In genomic region chr4:180281726-180282125, GRCh38 we compare ENCODE assay signal across 21 cellular contexts.
DNase-seq lines count a peak whose midpoint lies in the region; ATAC-seq and TF ChIP-seq lines count a peak whose summit lies in the region.
"Had no signal": no experiment of that assay in that cellular context is flagged by ENCODE, and none has a peak within 500 bp of the region (broad histone marks: within the 10 kb centered on the region; RNA-seq: fewer than 3 reads in every experiment).

No MANE protein-coding gene starts in this region.

- H3K27me3 ChIP-seq in A673 (replicated peaks; ENCODE audit: insufficient read depth, low read depth, low read length, poor library complexity) (no peaks in the 10 kb centered on the region), right cardiac atrium (ENCODE audit: control insufficient read depth, insufficient read depth) (no peaks in the 10 kb centered on the region), smooth muscle cell (ENCODE audit: low read depth) (no peaks in the 10 kb centered on the region)

- H3K27ac ChIP-seq in A673 (ENCODE audit: low read depth, low read length, poor library complexity, severe bottlenecking), result no peak overlapping the region
- no peak overlapping the region for H3K27ac ChIP-seq in right cardiac atrium (ENCODE audit: low read length)
- H3K27ac ChIP-seq in smooth muscle cell (ENCODE audit: low read depth), result no peak overlapping the region
- H3K27ac ChIP-seq: SK-N-MC had no signal

- H3K4me1 ChIP-seq in A673 (ENCODE audit: insufficient read depth, low read length, poor library complexity, severe bottlenecking), result peaks cover 11% of the 10 kb centered on the region
- H3K4me1 ChIP-seq in right cardiac atrium (ENCODE audit: control insufficient read depth, insufficient read depth, low read length), result no peaks in the 10 kb centered on the region
- H3K4me1 ChIP-seq in smooth muscle cell (ENCODE audit: low read depth), result no peaks in the 10 kb centered on the region
- H3K4me1 ChIP-seq: Caco-2 had no signal

- BruUV-seq in A673 (replicated peaks; lab: Mats Ljungman, UMichigan), result no TSS peak

- no peak for TF ChIP-seq CTCF in A673 (conservative IDR thresholded peaks at IDR 0.05; ENCODE audit: low read depth, low read length)
- TF ChIP-seq CTCF in smooth muscle cell (IDR thresholded peaks at IDR 0.05; ENCODE audit: borderline replicate concordance, insufficient read depth, poor library complexity, severe bottlenecking), result no peak

- no peaks in the 10 kb centered on the region for H4K20me1 ChIP-seq in smooth muscle cell (ENCODE audit: low read depth)

- H3K4me3 ChIP-seq in A673 (ENCODE audit: low read depth, low read length, poor library complexity, severe bottlenecking) (no peak overlapping the region), right cardiac atrium (ENCODE audit: low read length) (no peak overlapping the region), smooth muscle cell (no peak overlapping the region)
- H3K4me3 ChIP-seq: GM12878 had no signal

- no peak for ATAC-seq in right cardiac atrium
- ATAC-seq in GM19397 (IDR thresholded peaks at IDR 0.05; ENCODE audit: unreplicated experiment), result no peak
- ATAC-seq: GM12878, HepG2, Panc1 had no signal

- 73% methylated on average over 3 of the region's 3 CpGs for WGBS in right cardiac atrium
- 60% methylated on average over 3 of the region's 3 CpGs for WGBS in smooth muscle cell (ENCODE audit: low lambda C conversion rate)

- DNase-seq in A673 (ENCODE audit: low spot score), result peak; percentile 12
- DNase-seq in NCI-H1417 (lab: John Stamatoyannopoulos, UW), result peak in 2 of 3 experiments; percentile 67 to 95
- DNase-seq in NCI-H2227 treated with DMSO at 0.1 percent for 48 hours (lab: John Stamatoyannopoulos, UW), result peak; percentile 63
- DNase-seq in SK-N-DZ (ENCODE audit: low spot score), result peak; percentile 66
- DNase-seq in right cardiac atrium, result no peak
- DNase-seq in smooth muscle cell (lab: John Stamatoyannopoulos, UW; ENCODE audit: unreplicated experiment), result no peak
- no peak for DNase-seq in stimulated activated CD4-positive, alpha-beta T cell treated with anti-CD3 and anti-CD28 coated beads, Interleukin-4, amount 100 ng/mL, for 1 hour
- DNase-seq: 8988T; Caco-2; CD4-positive, CD25-positive, alpha-beta regulatory T cell; GF-D8; KBM-7; NCI-H1105 treated with DMSO at 0.1 percent for 48 hours; NCI-H2029; NCI-H2171 treated with DMSO at 0.1 percent for 48 hours; NCI-H510A had no signal

- H2AFZ ChIP-seq in smooth muscle cell (ENCODE audit: low read depth), result no peak overlapping the region

- no peak overlapping the region for H3K9ac ChIP-seq in smooth muscle cell (ENCODE audit: low read depth)

- no peaks in the 10 kb centered on the region for H3F3A ChIP-seq in smooth muscle cell (ENCODE audit: low read depth)

- intact Hi-C loops in A673 (cut with micrococcal nuclease; ENCODE audit: unreplicated experiment), result no loop called here
- intact Hi-C loops in right cardiac atrium (cut with DNase I), result no loop called here

- H3K9me3 ChIP-seq in A673 (ENCODE audit: low read depth, low read length, poor library complexity, severe bottlenecking), result no peaks in the 10 kb centered on the region
- no peaks in the 10 kb centered on the region for H3K9me3 ChIP-seq in right cardiac atrium (ENCODE audit: control insufficient read depth, low read length)
- H3K9me3 ChIP-seq in smooth muscle cell (replicated peaks; ENCODE audit: low read depth), result no peaks in the 10 kb centered on the region
- H3K9me3 ChIP-seq: Caco-2 had no signal

- H3K79me2 ChIP-seq in smooth muscle cell (ENCODE audit: low read depth), result no peaks in the 10 kb centered on the region

- H3K36me3 ChIP-seq in A673 (ENCODE audit: insufficient read depth, low read length, poor library complexity, severe bottlenecking) (no peaks in the 10 kb centered on the region), smooth muscle cell (ENCODE audit: low read depth) (no peaks in the 10 kb centered on the region)

- no peak overlapping the region for H3K4me2 ChIP-seq in smooth muscle cell

- POLR2A ChIA-PET in A673 (lab: Charles Lee; ENCODE audit: low non-redundant PET), result no interaction called here

- CTCF ChIA-PET in A673 (lab: Charles Lee), result no interaction called here

Comparison
In these comparisons a context has a peak if more than half of its experiments do, and no peak if none do; other contexts are left out.
1. DNase-seq: peak in A673 (single experiment), NCI-H1417 (2 of 3), NCI-H2227 treated with DMSO at 0.1 percent for 48 hours (single experiment) and SK-N-DZ (single experiment); none in right cardiac atrium (0 of 3), smooth muscle cell (single experiment) and stimulated activated CD4-positive, alpha-beta T cell treated with anti-CD3 and anti-CD28 coated beads, Interleukin-4, amount 100 ng/mL, for 1 hour (single experiment).